Comparison of ENCODE assay signal across 10 cellular contexts in genomic region chr18:36786686-36787085, GRCh38. TPM values are rescaled to one million over a fixed set of nuclear protein-coding genes. Genes with fewer than 3 reads are reported as not detected.
DNase-seq lines count a peak whose midpoint lies in the region; ATAC-seq and TF ChIP-seq lines count a peak whose summit lies in the region.
"Had no signal": no experiment of that assay in that cellular context is flagged by ENCODE, and none has a peak within 500 bp of the region (broad histone marks: within the 10 kb centered on the region; RNA-seq: fewer than 3 reads in every experiment).

No MANE protein-coding gene starts in this region.

- H3K27me3 ChIP-seq in mammary epithelial cell (ENCODE audit: insufficient read depth, low read length) = no peaks in the 10 kb centered on the region
- no peaks in the 10 kb centered on the region for H3K27me3 ChIP-seq in testis

- H3K4me1 ChIP-seq in mammary epithelial cell (ENCODE audit: insufficient read depth, low read length) (peaks cover 24% of the 10 kb centered on the region), testis (no peaks in the 10 kb centered on the region)

- H2AFZ ChIP-seq in mammary epithelial cell (ENCODE audit: low read depth, low read length) = no peak overlapping the region

- H3K79me2 ChIP-seq in mammary epithelial cell (ENCODE audit: insufficient read depth, low read length) = no peaks in the 10 kb centered on the region

- H3K36me3 ChIP-seq in mammary epithelial cell (ENCODE audit: insufficient read depth, low read length) (peaks cover 8% of the 10 kb centered on the region), testis (ENCODE audit: low read depth, missing control alignments) (no peaks in the 10 kb centered on the region)

- WGBS in mammary epithelial cell (ENCODE audit: low coverage, missing lambda C conversion rate) = 7% methylated on average over 4 of the region's 4 CpGs
- WGBS in testis, 2 donors = 61 to 68% methylated on average over 4 of the region's 4 CpGs

- peak overlapping the region; percentile 20 for H3K4me2 ChIP-seq in mammary epithelial cell (ENCODE audit: insufficient read depth, low read depth, low read length)

- no peak overlapping the region for H3K9ac ChIP-seq in mammary epithelial cell (ENCODE audit: insufficient read depth, low read length)

- DNase-seq in HFF-Myc (ENCODE audit: extremely low read depth, low read depth) (peak; percentile 9), mammary epithelial cell (peak; percentile 36), kidney glomerular epithelial cell (lab: John Stamatoyannopoulos, UW) (peak; percentile 43), testis (peak; percentile 18), NCI-H82 treated with DMSO at 0.1 percent for 48 hours (lab: John Stamatoyannopoulos, UW; ENCODE audit: unreplicated experiment) (no peak)
- no peak for DNase-seq in activated effector memory CD4-positive, alpha-beta T cell treated with Interleukin-2 at 50 U/mL for 16 hours
- DNase-seq: activated CD4-positive, alpha-beta T cell treated with anti-CD3 and anti-CD28 coated beads for 1 hour; OCI-M1 had no signal

- no peak for ATAC-seq in HG03139 (IDR thresholded peaks at IDR 0.05; ENCODE audit: unreplicated experiment)
- ATAC-seq in HG03025 (IDR thresholded peaks at IDR 0.05; ENCODE audit: low FRiP score, unreplicated experiment) = no peak

- H3K27ac ChIP-seq in mammary epithelial cell (ENCODE audit: insufficient read depth, low read depth, low read length) = no peak overlapping the region
- H3K27ac ChIP-seq in testis = no peak overlapping the region

- H3K9me3 ChIP-seq in mammary epithelial cell (replicated peaks; ENCODE audit: insufficient read depth, low read length) = no peaks in the 10 kb centered on the region
- no peaks in the 10 kb centered on the region for H3K9me3 ChIP-seq in testis

- intact Hi-C loops in mammary epithelial cell (cut with micrococcal nuclease) (no loop called here), testis (cut with DNase I; ENCODE audit: low total_unique reads) (no loop called here)

- H3K4me3 ChIP-seq in HFF-Myc (replicated peaks; ENCODE audit: low read depth, low read length) (no peak overlapping the region), mammary epithelial cell (replicated peaks in 1 of 3; ENCODE audit: insufficient read depth in 1 of 3, low read depth in 2 of 3, low read length in 3 of 3) (no peak overlapping the region), testis (no peak overlapping the region)

- in situ Hi-C loops in mammary epithelial cell (cut with MboI; ENCODE audit: low sequenced_read_pairs in 2 of 2) = no loop called here

- no peaks in the 10 kb centered on the region for H4K20me1 ChIP-seq in mammary epithelial cell (ENCODE audit: insufficient read depth, low read length)

- no TSS peak for BruUV-seq in mammary epithelial cell (replicated peaks; lab: Mats Ljungman, UMichigan)

- dilution Hi-C loops in mammary epithelial cell (cut with HindIII; ENCODE audit: low sequenced_read_pairs) = no loop called here

- no peak for TF ChIP-seq POLR2A in testis (IDR thresholded peaks at IDR 0.05)

- no peak for TF ChIP-seq CTCF in HFF-Myc (IDR thresholded peaks at IDR 0.05; ENCODE audit: low read depth, low read length, missing control alignments)
- no peak for TF ChIP-seq CTCF in mammary epithelial cell (conservative IDR thresholded peaks at IDR 0.05 in 1 of 2, IDR thresholded peaks at IDR 0.05 in 1 of 2; ENCODE audit: extremely low read depth in 1 of 2, insufficient read depth in 1 of 2, low read depth in 1 of 2, low read length in 2 of 2)
- no peak for TF ChIP-seq CTCF in testis (IDR thresholded peaks at IDR 0.05)

- CTCF ChIA-PET in mammary epithelial cell (lab: Charles Lee; ENCODE audit: low non-redundant PET) = no interaction called here

RNA-seq across cellular contexts. Expression of gene TPGS2, which starts 42.1 kb away (rescaled TPM):
- total RNA-seq in mammary epithelial cell = 100 to 1,000 TPM; 117 to 125 TPM
- polyA plus RNA-seq in mammary epithelial cell = 393 TPM
- 247 TPM for polyA minus RNA-seq in mammary epithelial cell
- 100 to 1,000 TPM; 338 to 628 TPM for total RNA-seq in testis
- 546 TPM for polyA plus RNA-seq in testis (ENCODE audit: insufficient read depth, low read depth, low replicate concordance)

RNA-seq across cellular contexts. Expression of gene KIAA1328, which starts 42.2 kb away (rescaled TPM):
- 1 to 10 TPM; 7.7 to 9.0 TPM for total RNA-seq in mammary epithelial cell
- polyA plus RNA-seq in mammary epithelial cell = 3.0 TPM
- 9.4 TPM for polyA minus RNA-seq in mammary epithelial cell
- 10 to 100 TPM; 35.0 to 48.7 TPM for total RNA-seq in testis
- polyA plus RNA-seq in testis (ENCODE audit: insufficient read depth, low read depth, low replicate concordance) = 19.9 TPM

Comparison
In these comparisons a context has a peak if more than half of its experiments do, and no peak if none do; other contexts are left out.
1. DNase-seq: peak in HFF-Myc (single experiment), mammary epithelial cell (single experiment), kidney glomerular epithelial cell (single experiment) and testis (single experiment); none in activated effector memory CD4-positive, alpha-beta T cell treated with Interleukin-2 at 50 U/mL for 16 hours (single experiment) and NCI-H82 treated with DMSO at 0.1 percent for 48 hours (single experiment).